Comparison of ENCODE assay signal across 28 cellular contexts in genomic region chr11:30800904-30801303, GRCh38.
"Had no signal": no experiment of that assay in that cellular context is flagged by ENCODE, and none has a peak within 500 bp of the region (broad histone marks: within the 10 kb centered on the region; RNA-seq: fewer than 3 reads in every experiment).

No MANE protein-coding gene starts in this region.

- H3K27ac ChIP-seq: neutrophil, pancreas, prostate gland, skin epidermis, spleen, suprapubic skin, testis, tibial artery, transverse colon, upper lobe of right lung, uterus had no signal

- H3K4me2 ChIP-seq: smooth muscle cell had no signal

- H3K9me3 ChIP-seq: neutrophil, pancreas, prostate gland, suprapubic skin, testis, tibial artery, transverse colon, upper lobe of right lung, uterus had no signal

- H3K4me1 ChIP-seq: pancreas, prostate gland, spleen, suprapubic skin, testis, tibial artery, upper lobe of right lung, uterus had no signal

- FAIRE-seq: pancreas had no signal

- DNase-seq: naive thymus-derived CD8-positive, alpha-beta T cell; nephron progenitor cell; nucleus accumbens; pancreas; right cardiac atrium; spleen; stimulated activated CD4-positive, alpha-beta T cell treated with anti-CD3 and anti-CD28 coated beads, Interleukin-12 subunit alpha, Interleukin-12 subunit beta, amount 100 ng/mL, for 4 hours; stimulated activated CD4-positive, alpha-beta T cell treated with anti-CD3 and anti-CD28 coated beads, Interleukin-1b, Interleukin-23, amount 100 ng/mL, for 48 hours; stimulated activated CD4-positive, alpha-beta T cell treated with anti-CD3 and anti-CD28 coated beads, Interleukin-4, amount 100 ng/mL, for 1 hour; stimulated activated CD4-positive, alpha-beta T cell treated with anti-CD3 and anti-CD28 coated beads, Interleukin-4, amount 100 ng/mL, for 4 hours; stimulated activated CD8-positive, alpha-beta memory T cell treated with anti-CD3 and anti-CD28 coated beads, Interleukin-4, amount 100 ng/mL, for 48 hours; stimulated activated naive CD4-positive, alpha-beta T cell; stimulated activated naive CD8-positive, alpha-beta T cell treated with anti-CD3 and anti-CD28 coated beads, Interleukin-15, amount 100 ng/mL, for 72 hours; stimulated activated naive CD8-positive, alpha-beta T cell treated with anti-CD3 and anti-CD28 coated beads, Interleukin-15, Interleukin-2, amounts not matched to agents 100 U/mL and 50 U/mL, for 24 hours; substantia nigra; testis; tibial artery; transverse colon; upper lobe of right lung; uterus had no signal

- H3K27me3 ChIP-seq: neutrophil, pancreas, spleen, suprapubic skin, testis, tibial artery, transverse colon, upper lobe of right lung, uterus had no signal

- ATAC-seq: naive thymus-derived CD8-positive, alpha-beta T cell; natural killer cell treated with Interleukin-12 subunit alpha and Interleukin-12 subunit beta and Interleukin-15 and Interleukin-18, amount 100 ng/mL, for 72 hours; pancreas; right cardiac atrium; sciatic nerve; stimulated activated memory B cell treated with anti-CD40 and anti-IgM and Interleukin-4, amounts not matched to agents 10 μg/mL and 1 μg/mL and 100 μg/mL, for 72 hours; stimulated activated naive CD8-positive, alpha-beta T cell treated with anti-CD3 and anti-CD28 coated beads, Interleukin-15, amount 100 ng/mL, for 72 hours; stimulated activated naive CD8-positive, alpha-beta T cell treated with anti-CD3 and anti-CD28 coated beads, Interleukin-15, Interleukin-2, amounts not matched to agents 100 U/mL and 50 U/mL, for 24 hours; upper lobe of right lung had no signal

- H3K4me3 ChIP-seq: pancreas, prostate gland, skin epidermis, smooth muscle cell, spleen, suprapubic skin, testis, tibial artery, transverse colon, upper lobe of right lung, uterus had no signal

- H3K36me3 ChIP-seq: neutrophil, pancreas, prostate gland, spleen, suprapubic skin, tibial artery, transverse colon, upper lobe of right lung, uterus had no signal
